18 cellular contexts compared by ENCODE assay signal in the genomic region with DNA sequence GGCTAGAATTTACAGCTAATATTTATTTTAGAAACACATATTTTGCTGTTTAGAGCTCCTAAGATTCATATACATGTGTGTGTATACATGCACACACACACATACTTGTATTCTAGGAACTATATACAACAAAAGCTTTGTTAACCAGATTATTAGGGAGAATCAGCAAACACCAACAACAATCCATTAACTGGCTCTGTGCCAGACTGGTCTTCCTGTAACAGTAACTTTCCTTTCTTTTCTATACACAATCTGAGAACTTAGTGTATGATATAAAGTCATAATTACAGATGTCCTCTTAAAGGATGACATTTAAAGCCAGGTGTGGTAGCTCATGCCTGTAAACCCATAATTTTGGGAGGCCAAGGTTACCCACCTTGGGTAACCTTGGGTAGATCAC.
"Had no signal": no experiment of that assay in that cellular context is flagged by ENCODE, and none has a peak within 500 bp of the region (broad histone marks: within the 10 kb centered on the region; RNA-seq: fewer than 3 reads in every experiment).

No MANE protein-coding gene starts in this region.

- H3K36me3 ChIP-seq: SJSA1 had no signal

- H3K4me2 ChIP-seq: KMS-11 had no signal

- H3K27me3 ChIP-seq: SJSA1 had no signal

- H3K27ac ChIP-seq: KMS-11, SJSA1, SK-N-MC had no signal

- H3K9me3 ChIP-seq: SJSA1 had no signal

- FAIRE-seq: RCC 7860 had no signal

- H3K4me1 ChIP-seq: SJSA1 had no signal

- H3K4me3 ChIP-seq: SJSA1, SK-N-MC had no signal

- H3K9ac ChIP-seq: KMS-11 had no signal

- DNase-seq: MM.1S, NCI-H1092 treated with DMSO at 0.1 percent for 48 hours, NCI-H1436, NCI-H187, NCI-H2029, NCI-H2081 treated with DMSO at 0.1 percent for 48 hours, NCI-H2171, NCI-H226, NCI-H446 treated with DMSO at 0.1 percent for 48 hours, NCI-H510A treated with DMSO at 0.1 percent for 48 hours, NCI-H526, Right ventricle myocardium superior, RPMI8226, SIG-M5 had no signal
